In the genomic region with DNA sequence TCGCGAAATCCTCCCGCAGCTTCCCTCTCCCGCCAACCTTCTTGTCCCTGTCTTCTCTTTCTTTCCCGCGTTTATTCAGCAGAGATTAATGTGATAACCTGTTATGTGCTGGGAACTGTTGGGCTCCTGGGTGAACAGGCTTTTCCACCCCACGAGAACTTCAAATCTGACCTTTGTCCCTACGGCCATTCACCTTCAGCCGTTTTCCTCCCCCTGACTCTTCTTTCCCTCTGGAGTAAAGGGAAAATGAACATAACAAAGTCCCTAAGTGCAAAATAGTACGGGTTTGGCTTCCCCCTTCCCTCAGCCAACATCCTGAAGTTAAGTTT, we compare ENCODE assay signal across 1 cellular context.
TF ChIP-seq lines count a peak whose summit lies in the region.

No MANE protein-coding gene starts in this region.

TF ChIP-seq in HepG2, 621 proteins besides CTCF, POLR2A, EP300 and RAD21 (continued from another document):
- TF ChIP-seq, protein P1, sequence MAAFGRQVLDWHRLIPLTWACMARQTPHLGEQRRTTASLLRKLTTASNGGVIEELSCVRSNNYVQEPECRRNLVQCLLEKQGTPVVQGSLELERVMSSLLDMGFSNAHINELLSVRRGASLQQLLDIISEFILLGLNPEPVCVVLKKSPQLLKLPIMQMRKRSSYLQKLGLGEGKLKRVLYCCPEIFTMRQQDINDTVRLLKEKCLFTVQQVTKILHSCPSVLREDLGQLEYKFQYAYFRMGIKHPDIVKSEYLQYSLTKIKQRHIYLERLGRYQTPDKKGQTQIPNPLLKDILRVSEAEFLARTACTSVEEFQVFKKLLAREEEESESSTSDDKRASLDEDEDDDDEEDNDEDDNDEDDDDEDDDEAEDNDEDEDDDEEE (CRISPR knock-in tag; IDR thresholded peaks at IDR 0.05): no peak
- peak; percentile 55; the same call in 1 of the 2 replicates for TF ChIP-seq ZNF224 (CRISPR knock-in tag; IDR thresholded peaks at IDR 0.05)
